34 cellular contexts compared by ENCODE assay signal in genomic region chr21:42123509-42123908, GRCh38. TPM values are rescaled to one million over a fixed set of nuclear protein-coding genes. Genes with fewer than 3 reads are reported as not detected.
"Had no signal": no experiment of that assay in that cellular context is flagged by ENCODE, and none has a peak within 500 bp of the region (broad histone marks: within the 10 kb centered on the region; RNA-seq: fewer than 3 reads in every experiment).

No MANE protein-coding gene starts in this region.

- H3K4me3 Mint-ChIP-seq: activated CD4-positive, alpha-beta T cell treated with anti-CD3 and anti-CD28 coated beads, Interleukin-2, amount 10 ng/mL, durations not matched to agents 7 days and 5 days; activated CD8-positive, alpha-beta memory T cell treated with anti-CD3 and anti-CD28 coated beads, Interleukin-2, amount 10 ng/mL, durations not matched to agents 7 days and 5 days; activated CD8-positive, alpha-beta T cell treated with anti-CD3 and anti-CD28 coated beads, Interleukin-2, amount 10 ng/mL, durations not matched to agents 7 days and 5 days; mesothelial cell of epicardium; nephron progenitor cell; stimulated activated naive B cell treated with anti-CD40 and anti-IgM and Interleukin-4, amounts not matched to agents 10 μg/mL and 1 μg/mL and 100 μg/mL, for 72 hours; T-helper 17 cell had no signal

- H3K9me3 ChIP-seq: adrenal gland, body of pancreas, gastroesophageal sphincter, stomach, thyroid gland, upper lobe of right lung had no signal

- DNase-seq: activated CD4-positive, alpha-beta T cell treated with anti-CD3 and anti-CD28 coated beads for 1 hour; activated CD4-positive, alpha-beta T cell treated with anti-CD3 and anti-CD28 coated beads, Interleukin-2, amount 10 ng/mL, durations not matched to agents 7 days and 5 days; activated CD8-positive, alpha-beta memory T cell treated with anti-CD3 and anti-CD28 coated beads, Interleukin-2, amount 10 ng/mL, durations not matched to agents 7 days and 5 days; activated CD8-positive, alpha-beta T cell treated with anti-CD3 and anti-CD28 coated beads, Interleukin-2, amount 10 ng/mL, durations not matched to agents 7 days and 5 days; activated T-cell treated with anti-CD3 and anti-CD28 coated beads, Interleukin-2, amount 50 U/mL, for 48 hours; adrenal gland; body of pancreas; dorsolateral prefrontal cortex; effector memory CD4-positive, alpha-beta T cell; erythroblast; left colon; naive B cell; nephron progenitor cell; right cardiac atrium; stimulated activated CD4-positive, alpha-beta T cell treated with anti-CD3 and anti-CD28 coated beads, Interleukin-15, amount 100 ng/mL, for 24 hours; stimulated activated CD4-positive, alpha-beta T cell treated with anti-CD3 and anti-CD28 coated beads, Interleukin-2, amount 100 ng/mL, for 24 hours; stimulated activated naive B cell treated with anti-CD40 and anti-IgM and Interleukin-4, amounts not matched to agents 10 μg/mL and 1 μg/mL and 100 μg/mL, for 72 hours; stomach; T-helper 17 cell; T1000; thyroid gland; upper lobe of right lung had no signal

- H3K27ac ChIP-seq: adrenal gland, body of pancreas, coronary artery, dorsolateral prefrontal cortex, gastroesophageal sphincter, hepatocyte, stomach, thyroid gland, upper lobe of right lung had no signal

- H3K79me2 ChIP-seq: hepatocyte had no signal

- H3K4me1 ChIP-seq: adrenal gland, body of pancreas, gastroesophageal sphincter had no signal

- FAIRE-seq: keratinocyte had no signal

- H3K4me2 ChIP-seq: hepatocyte had no signal

- H2AFZ ChIP-seq: hepatocyte had no signal

- H3K27ac Mint-ChIP-seq: activated CD4-positive, alpha-beta T cell treated with anti-CD3 and anti-CD28 coated beads, Interleukin-2, amount 10 ng/mL, durations not matched to agents 7 days and 5 days; activated CD8-positive, alpha-beta memory T cell treated with anti-CD3 and anti-CD28 coated beads, Interleukin-2, amount 10 ng/mL, durations not matched to agents 7 days and 5 days; activated CD8-positive, alpha-beta T cell treated with anti-CD3 and anti-CD28 coated beads, Interleukin-2, amount 10 ng/mL, durations not matched to agents 7 days and 5 days; activated naive CD4-positive, alpha-beta T cell treated with anti-CD3 and anti-CD28 coated beads, Interleukin-2, amount 50 U/mL, for 72 hours; activated T-helper 2 cell treated with anti-CD3 and anti-CD28 coated beads, Interferon-gamma antibody, Interleukin-2, Interleukin-4, amounts not matched to agents 10 μg/mL and 5 μg/mL and 100 μg/mL, durations not matched to agents 14 hours and 24 hours and 36 hours; mesothelial cell of epicardium; naive B cell; nephron progenitor cell; stimulated activated naive B cell treated with anti-CD40 and anti-IgM and Interleukin-4, amounts not matched to agents 10 μg/mL and 1 μg/mL and 100 μg/mL, for 72 hours; T-helper 17 cell had no signal

- H3K27me3 ChIP-seq: body of pancreas, hepatocyte, thyroid gland had no signal

- H3K4me3 ChIP-seq: adrenal gland, body of pancreas, coronary artery, dorsolateral prefrontal cortex, gastroesophageal sphincter, hepatocyte, stomach, thyroid gland, upper lobe of right lung had no signal

- H3K36me3 ChIP-seq: adrenal gland, gastroesophageal sphincter, stomach, thyroid gland, upper lobe of right lung had no signal

- ATAC-seq: activated CD8-positive, alpha-beta memory T cell treated with anti-CD3 and anti-CD28 coated beads, Interleukin-2, amount 10 ng/mL, durations not matched to agents 7 days and 5 days; activated CD8-positive, alpha-beta T cell treated with anti-CD3 and anti-CD28 coated beads, Interleukin-2, amount 10 ng/mL, durations not matched to agents 7 days and 5 days; activated naive CD4-positive, alpha-beta T cell treated with anti-CD3 and anti-CD28 coated beads, Interleukin-2, amount 50 U/mL, for 72 hours; body of pancreas; gastroesophageal sphincter; left colon; right cardiac atrium; stimulated activated naive B cell treated with anti-CD40 and anti-IgM and Interleukin-4, amounts not matched to agents 10 μg/mL and 1 μg/mL and 100 μg/mL, for 72 hours; T-helper 17 cell; upper lobe of right lung had no signal

- H3K9me3 Mint-ChIP-seq: activated CD4-positive, alpha-beta T cell treated with anti-CD3 and anti-CD28 coated beads, Interleukin-2, amount 10 ng/mL, durations not matched to agents 7 days and 5 days; activated naive CD4-positive, alpha-beta T cell treated with anti-CD3 and anti-CD28 coated beads, Interleukin-2, amount 50 U/mL, for 72 hours; activated T-helper 2 cell treated with anti-CD3 and anti-CD28 coated beads, Interferon-gamma antibody, Interleukin-2, Interleukin-4, amounts not matched to agents 10 μg/mL and 5 μg/mL and 100 μg/mL, durations not matched to agents 14 hours and 24 hours and 36 hours; mesothelial cell of epicardium; naive B cell; nephron progenitor cell; stimulated activated naive B cell treated with anti-CD40 and anti-IgM and Interleukin-4, amounts not matched to agents 10 μg/mL and 1 μg/mL and 100 μg/mL, for 72 hours had no signal

- H3K36me3 Mint-ChIP-seq: activated CD8-positive, alpha-beta memory T cell treated with anti-CD3 and anti-CD28 coated beads, Interleukin-2, amount 10 ng/mL, durations not matched to agents 7 days and 5 days; activated naive CD4-positive, alpha-beta T cell treated with anti-CD3 and anti-CD28 coated beads, Interleukin-2, amount 50 U/mL, for 72 hours; mesothelial cell of epicardium; naive B cell; stimulated activated naive B cell treated with anti-CD40 and anti-IgM and Interleukin-4, amounts not matched to agents 10 μg/mL and 1 μg/mL and 100 μg/mL, for 72 hours had no signal

RNA-seq across cellular contexts. Expression of gene UMODL1, which starts 52.4 kb away (rescaled TPM):
- total RNA-seq: activated CD8-positive, alpha-beta T cell treated with anti-CD3 and anti-CD28 coated beads, Interleukin-2, amount 10 ng/mL, durations not matched to agents 7 days and 5 days; activated T-helper 2 cell treated with anti-CD3 and anti-CD28 coated beads, Interferon-gamma antibody, Interleukin-2, Interleukin-4, amounts not matched to agents 10 μg/mL and 5 μg/mL and 100 μg/mL, durations not matched to agents 14 hours and 24 hours and 36 hours; body of pancreas; cardiac septum; fibroblast of lung; fibroblast of villous mesenchyme; gastroesophageal sphincter; mesothelial cell of epicardium; omental fat pad; right cardiac atrium; thyroid gland had no signal
- polyA plus RNA-seq: aorta, fibroblast of lung, right cardiac atrium, stomach had no signal
